8 cellular contexts compared by ENCODE assay signal in the genomic region with DNA sequence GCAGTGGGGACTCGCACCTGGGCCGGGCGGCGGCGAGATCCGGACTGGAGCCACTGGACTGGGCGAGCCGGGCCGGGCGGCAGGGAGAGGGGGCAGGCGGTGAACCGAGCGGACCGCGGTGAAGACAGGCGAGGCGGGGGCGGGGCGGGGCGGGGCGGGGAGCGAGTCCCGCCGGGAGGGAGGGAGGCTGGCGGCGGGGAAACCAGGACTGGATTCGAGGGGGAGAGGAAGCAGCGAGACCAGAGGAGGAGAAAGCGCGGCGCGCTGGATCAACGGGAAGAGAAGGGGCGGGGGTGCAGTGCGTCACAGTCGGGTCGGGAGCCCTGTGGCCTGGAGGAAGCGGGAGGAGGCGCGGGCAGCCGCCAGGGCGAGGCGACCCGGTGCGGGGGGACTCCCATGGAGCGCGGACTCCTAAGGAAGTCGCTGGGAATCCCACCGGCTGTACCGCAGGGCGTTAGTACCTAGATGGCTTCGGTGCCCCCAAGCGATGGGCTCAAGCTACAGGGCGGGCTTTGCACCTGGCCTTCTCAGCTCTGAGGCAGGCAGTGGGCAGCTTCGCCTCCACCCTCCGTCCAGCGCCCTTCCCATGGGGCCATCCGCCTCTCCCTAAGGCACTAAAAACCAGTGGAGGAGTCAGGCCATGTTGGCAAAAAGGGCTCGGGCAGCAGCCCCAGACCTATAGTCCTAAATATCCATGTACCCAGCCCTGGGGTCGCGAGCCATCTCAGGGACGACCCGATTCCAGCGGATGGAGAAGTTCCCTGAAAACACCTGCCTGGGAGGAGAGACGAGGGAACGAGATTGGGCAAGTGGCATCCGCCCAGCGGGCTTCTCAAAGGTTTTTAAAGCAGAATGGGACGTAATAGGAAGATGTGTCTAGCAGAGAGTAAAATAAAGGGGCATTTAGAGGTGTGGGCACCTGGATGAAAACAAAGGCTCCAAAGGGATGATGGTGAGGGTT. TPM values are rescaled to one million over a fixed set of nuclear protein-coding genes. Genes with fewer than 3 reads are reported as not detected.
DNase-seq lines count a peak whose midpoint lies in the region; ATAC-seq and TF ChIP-seq lines count a peak whose summit lies in the region.

Gene TMEM121B (minus strand): TSS at position 126 of the 961 bp plus-strand sequence. CDS start 233 bp downstream, outside the sequence.

- TF ChIP-seq POLR2A in Peyer's patch (IDR thresholded peaks at IDR 0.05) (no peak), spleen (IDR thresholded peaks at IDR 0.05) (no peak)

- H3K27me3 ChIP-seq in Peyer's patch (peaks cover 0 to 24% of the 10 kb centered on the region in 2 donors), kidney epithelial cell (ENCODE audit: control insufficient read depth, insufficient read depth, low read length) (peaks cover 26% of the 10 kb centered on the region), spleen (replicated peaks in 1 of 7) (peaks cover 0 to 58% (median 34%) of the 10 kb centered on the region in 7 donors)

- TF ChIP-seq CTCF in Peyer's patch (IDR thresholded peaks at IDR 0.05) (no peak), kidney epithelial cell (IDR thresholded peaks at IDR 0.05; ENCODE audit: insufficient read depth, low read length, poor library complexity, severe bottlenecking) (no peak), spleen (IDR thresholded peaks at IDR 0.05 in 8 of 11, conservative IDR thresholded peaks at IDR 0.05 in 3 of 11) (no peak)

- H3K27ac ChIP-seq in Peyer's patch (no peak within 1 kb of the TSS), spleen (peak within 1 kb of the TSS in 2 of 8 donors; percentile 5 to 38)

- no peaks in the 10 kb centered on the region for H3K36me3 ChIP-seq in Peyer's patch
- no peaks in the 10 kb centered on the region for H3K36me3 ChIP-seq in kidney epithelial cell (ENCODE audit: control insufficient read depth, insufficient read depth, low read length)
- H3K36me3 ChIP-seq in spleen = no peaks in the 10 kb centered on the region

- no peak for ATAC-seq in HG03521 (IDR thresholded peaks at IDR 0.05; ENCODE audit: unreplicated experiment)
- ATAC-seq in GM18861 (IDR thresholded peaks at IDR 0.05; ENCODE audit: unreplicated experiment) = no peak

- DNase-seq in COR-L47 (lab: John Stamatoyannopoulos, UW) (peak; percentile 77), Peyer's patch (peak in 1 of 3 donors; percentile 61), cerebellum (ENCODE audit: low spot score) (peak; percentile 90), kidney epithelial cell (ENCODE audit: low read depth) (no peak), spleen (peak; percentile 86)
- DNase-seq in Jurkat, Clone E6-1 (ENCODE audit: low read depth, low spot score) = peak; percentile 54

- H3K4me3 ChIP-seq in Jurkat, Clone E6-1 (ENCODE audit: low read length) = peak within 1 kb of the TSS; percentile 43
- peak within 1 kb of the TSS; percentile 29 to 57 (median 50) for H3K4me3 ChIP-seq in Peyer's patch
- peak within 1 kb of the TSS; percentile 45 for H3K4me3 ChIP-seq in kidney epithelial cell (ENCODE audit: low read depth, low read length)
- peak within 1 kb of the TSS; percentile 34 to 65 (median 58) for H3K4me3 ChIP-seq in spleen

- 10 to 13% (median 12%) methylated on average over 52 to 69 of the region's 69 CpGs for whole genome bisulfite sequencing in spleen, 5 donors

- no peaks in the 10 kb centered on the region for H3K9me3 ChIP-seq in Peyer's patch
- H3K9me3 ChIP-seq in spleen = no peaks in the 10 kb centered on the region

- H3K4me1 ChIP-seq in Peyer's patch (peaks cover 0 to 31% (median 16%) of the 10 kb centered on the region in 4 donors), spleen (peaks cover 19 to 53% (median 47%) of the 10 kb centered on the region in 6 donors)

- intact Hi-C loops in spleen (cut with DNase I; ENCODE audit: low total_unique reads) = no loop called here

RNA-seq across cellular contexts. Expression of gene TMEM121B, which starts in this region (rescaled TPM):
- 1.7 TPM for polyA plus RNA-seq in Jurkat, Clone E6-1 (2012; ENCODE audit: insufficient read depth, insufficient read length)
- total RNA-seq in Peyer's patch (under 1 TPM in 3 of 4 donors, not detected in 1; 0.18 to 0.76 (median 0.40) TPM), cerebellum (9.0 TPM), kidney epithelial cell (1.5 and 2.5 TPM in 2 replicates), spleen (1 to 10 TPM in 3 of 7 donors, under 1 TPM in 4; 0.72 to 3.6 (median 0.98) TPM)
- under 1 TPM; 0.03 to 0.19 (median 0.15) TPM for polyA plus RNA-seq in spleen
